ENCODE assay signal across 18 cellular contexts in the genomic region with DNA sequence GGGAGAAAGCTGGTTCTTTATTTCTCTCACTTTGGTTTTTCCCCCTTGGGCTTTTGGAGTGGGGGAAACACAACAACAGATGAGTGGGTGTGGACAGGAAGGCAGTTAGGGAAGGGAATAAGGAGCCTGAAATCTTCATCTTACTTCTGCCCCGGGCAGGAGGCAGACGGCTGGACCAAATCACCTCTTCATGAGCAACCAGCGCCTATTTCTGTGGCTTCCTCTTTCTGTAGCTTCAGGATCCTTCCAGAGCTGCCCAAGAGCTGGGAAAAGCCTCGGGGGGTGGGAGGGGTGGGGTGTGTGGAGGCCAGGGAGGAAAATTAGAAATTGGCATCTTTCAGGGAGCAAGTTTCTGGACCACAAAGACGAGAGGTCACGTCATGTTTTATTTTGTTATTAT.
A peak's percentile ranks its signal among the peaks of the same experiment; 100 is the strongest.
DNase-seq lines count a peak whose midpoint lies in the region; ATAC-seq and TF ChIP-seq lines count a peak whose summit lies in the region.
"Had no signal": no experiment of that assay in that cellular context is flagged by ENCODE, and none has a peak within 500 bp of the region (broad histone marks: within the 10 kb centered on the region; RNA-seq: fewer than 3 reads in every experiment).

No MANE protein-coding gene starts in this region.

- no peaks in the 10 kb centered on the region for H3K27me3 ChIP-seq in mammary epithelial cell (ENCODE audit: insufficient read depth, low read length)

- H3K36me3 Mint-ChIP-seq in MCF 10A (ENCODE audit: insufficient read depth, unreplicated experiment) (peaks cover 5% of the 10 kb centered on the region), nephron (ENCODE audit: low read depth) (peaks cover 4% of the 10 kb centered on the region), type B pancreatic cell (peaks cover 5% of the 10 kb centered on the region), HFFc6 (ENCODE audit: low read depth) (no peaks in the 10 kb centered on the region)
- H3K36me3 Mint-ChIP-seq: CD4-positive, alpha-beta memory T cell had no signal

- no TSS peak for BruUV-seq in mammary epithelial cell (replicated peaks; lab: Mats Ljungman, UMichigan)
- BruUV-seq in MCF 10A (replicated peaks; lab: Mats Ljungman, UMichigan), result no TSS peak

- no peak overlapping the region for H3K4me3 ChIP-seq in mammary epithelial cell (replicated peaks in 1 of 3; ENCODE audit: insufficient read depth in 1 of 3, low read depth in 2 of 3, low read length in 3 of 3)
- H3K4me3 ChIP-seq: A549, GM23248, PC-9 had no signal

- H4K20me1 ChIP-seq in mammary epithelial cell (ENCODE audit: insufficient read depth, low read length), result no peaks in the 10 kb centered on the region

- POLR2A ChIA-PET in MCF 10A (lab: Yijun Ruan, JAX), result no interaction called here

- no peaks in the 10 kb centered on the region for H3K4me1 ChIP-seq in mammary epithelial cell (ENCODE audit: insufficient read depth, low read length)
- H3K4me1 ChIP-seq: A549 had no signal

- H3K79me2 ChIP-seq in mammary epithelial cell (ENCODE audit: insufficient read depth, low read length), result no peaks in the 10 kb centered on the region

- dilution Hi-C loops in mammary epithelial cell (cut with HindIII; ENCODE audit: low sequenced_read_pairs), result no loop called here

- H3K27ac ChIP-seq in mammary epithelial cell (ENCODE audit: insufficient read depth, low read depth, low read length), result no peak overlapping the region
- H3K27ac ChIP-seq: A549, GM23248, PC-9 had no signal

- no peak overlapping the region for H3K9ac ChIP-seq in mammary epithelial cell (ENCODE audit: insufficient read depth, low read length)
- H3K9ac ChIP-seq: GM23248 had no signal

- no peak for TF ChIP-seq CTCF in mammary epithelial cell (conservative IDR thresholded peaks at IDR 0.05 in 1 of 2, IDR thresholded peaks at IDR 0.05 in 1 of 2; ENCODE audit: extremely low read depth in 1 of 2, insufficient read depth in 1 of 2, low read depth in 1 of 2, low read length in 2 of 2)
- no peak for TF ChIP-seq CTCF in MCF 10A (IDR thresholded peaks at IDR 0.05; ENCODE audit: unreplicated experiment)
- TF ChIP-seq CTCF in nephron (IDR thresholded peaks at IDR 0.05; ENCODE audit: unreplicated experiment in 3 of 3), result no peak
- TF ChIP-seq CTCF in type B pancreatic cell (conservative IDR thresholded peaks at IDR 0.05), result no peak
- no peak for TF ChIP-seq CTCF in HFFc6 (IDR thresholded peaks at IDR 0.05)

- H3K27ac Mint-ChIP-seq in MCF 10A (ENCODE audit: low read depth, unreplicated experiment), result no peak overlapping the region
- H3K27ac Mint-ChIP-seq in nephron, result peak overlapping the region; percentile 70 to 74 (median 74)
- H3K27ac Mint-ChIP-seq in type B pancreatic cell, result no peak overlapping the region
- H3K27ac Mint-ChIP-seq in HFFc6, result no peak overlapping the region
- H3K27ac Mint-ChIP-seq: CD4-positive, alpha-beta memory T cell had no signal

- no peak for DNase-seq in mammary epithelial cell
- DNase-seq in MCF 10A (ENCODE audit: unreplicated experiment), result no peak
- peak; percentile 6 for DNase-seq in OCI-M1 (lab: John Stamatoyannopoulos, UW)
- no peak for DNase-seq in type B pancreatic cell (ENCODE audit: extremely low spot score, unreplicated experiment)
- no peak for DNase-seq in activated CD4-positive, alpha-beta T cell treated with anti-CD3 and anti-CD28 coated beads, Interleukin-2, amount 50 U/mL, for 48 hours
- DNase-seq in HFFc6, result no peak
- DNase-seq: AML-193; CD4-positive, alpha-beta memory T cell; DMS79 treated with DMSO at 0.1 percent for 48 hours; GM23248; NCI-H1105 treated with DMSO at 0.1 percent for 48 hours; NCI-H1930; NCI-H510A treated with DMSO at 0.1 percent for 48 hours; PC-9 had no signal

- CTCF ChIA-PET in mammary epithelial cell (lab: Charles Lee; ENCODE audit: low non-redundant PET), result no interaction called here
- CTCF ChIA-PET in MCF 10A (lab: Yijun Ruan, JAX), result interaction anchor here (1.4 kb wide), 1 partner anchor 255 kb away, joined by 5 read pairs; no protein-coding TSS in a partner anchor

- no peaks in the 10 kb centered on the region for H3K27me3 Mint-ChIP-seq in MCF 10A (ENCODE audit: insufficient read depth, unreplicated experiment)
- H3K27me3 Mint-ChIP-seq in nephron (ENCODE audit: low read depth), result peaks cover 28% of the 10 kb centered on the region
- peaks cover 41% of the 10 kb centered on the region for H3K27me3 Mint-ChIP-seq in type B pancreatic cell
- H3K27me3 Mint-ChIP-seq in HFFc6 (ENCODE audit: insufficient read depth), result peaks cover 34% of the 10 kb centered on the region

- no peaks in the 10 kb centered on the region for H3K9me3 ChIP-seq in mammary epithelial cell (replicated peaks; ENCODE audit: insufficient read depth, low read length)
- H3K9me3 ChIP-seq: A549 had no signal

- no peak for ATAC-seq in GM21786 (IDR thresholded peaks at IDR 0.05; ENCODE audit: unreplicated experiment)
- ATAC-seq: HCT116 had no signal

- 58% methylated on average over 2 of the region's 6 CpGs for WGBS in mammary epithelial cell (ENCODE audit: low coverage, missing lambda C conversion rate)

- in situ Hi-C loops in mammary epithelial cell (cut with MboI; ENCODE audit: low sequenced_read_pairs in 2 of 2), result no loop called here

- H3K36me3 ChIP-seq in mammary epithelial cell (ENCODE audit: insufficient read depth, low read length), result no peaks in the 10 kb centered on the region

- H3K4me1 Mint-ChIP-seq in MCF 10A (ENCODE audit: insufficient read depth, unreplicated experiment), result no peaks in the 10 kb centered on the region
- peaks cover 45% of the 10 kb centered on the region for H3K4me1 Mint-ChIP-seq in nephron
- H3K4me1 Mint-ChIP-seq in type B pancreatic cell (ENCODE audit: unreplicated experiment), result peaks cover 26% of the 10 kb centered on the region
- H3K4me1 Mint-ChIP-seq in HFFc6 (ENCODE audit: low read depth), result no peaks in the 10 kb centered on the region
- H3K4me1 Mint-ChIP-seq: CD4-positive, alpha-beta memory T cell had no signal

- no peak overlapping the region for H3K4me3 Mint-ChIP-seq in MCF 10A (ENCODE audit: unreplicated experiment)
- no peak overlapping the region for H3K4me3 Mint-ChIP-seq in nephron
- peak overlapping the region; percentile 31 for H3K4me3 Mint-ChIP-seq in type B pancreatic cell
- H3K4me3 Mint-ChIP-seq in HFFc6, result no peak overlapping the region
- H3K4me3 Mint-ChIP-seq: CD4-positive, alpha-beta memory T cell had no signal

- no peaks in the 10 kb centered on the region for H3K9me3 Mint-ChIP-seq in MCF 10A (ENCODE audit: unreplicated experiment)
- H3K9me3 Mint-ChIP-seq in nephron, result no peaks in the 10 kb centered on the region
- peaks cover 4% of the 10 kb centered on the region for H3K9me3 Mint-ChIP-seq in type B pancreatic cell
- no peaks in the 10 kb centered on the region for H3K9me3 Mint-ChIP-seq in HFFc6

- H3K4me2 ChIP-seq in mammary epithelial cell (ENCODE audit: insufficient read depth, low read depth, low read length), result no peak overlapping the region
- H3K4me2 ChIP-seq: A549, PC-9 had no signal

- intact Hi-C loops in mammary epithelial cell (cut with micrococcal nuclease) (no loop called here), MCF 10A (cut with micrococcal nuclease) (no loop called here)

- peak overlapping the region; percentile 27 for H2AFZ ChIP-seq in mammary epithelial cell (ENCODE audit: low read depth, low read length)
- H2AFZ ChIP-seq: GM23248, PC-9 had no signal

Comparison
In these comparisons a context has a peak if more than half of its experiments do, and no peak if none do; other contexts are left out.
1. H3K27ac Mint-ChIP-seq: peak in nephron (3 of 3); none in MCF 10A (single experiment), type B pancreatic cell (single experiment) and HFFc6 (single experiment).